ENCODE assay signal across 2 cellular contexts in genomic region chr15:25492315-25492714, GRCh38.
TF ChIP-seq lines count a peak whose summit lies in the region.

No MANE protein-coding gene starts in this region.

TF ChIP-seq in HepG2, 621 proteins besides CTCF, POLR2A, EP300 and RAD21:
- TF ChIP-seq NRL (CRISPR knock-in tag; IDR thresholded peaks at IDR 0.05; ENCODE audit: borderline replicate concordance) (no peak), MAFK (conservative IDR thresholded peaks at IDR 0.05 in 1 of 2, IDR thresholded peaks at IDR 0.05 in 1 of 2; ENCODE audit: low read length in 2 of 2) (peak; percentile 60 to 65), MAFF (IDR thresholded peaks at IDR 0.05; ENCODE audit: low read depth, low read length) (peak; percentile 34; the same call in 1 of the 2 replicates)

TF ChIP-seq in K562, 482 proteins besides CTCF, POLR2A, EP300 and RAD21:
- TF ChIP-seq ZNF316 (IDR thresholded peaks at IDR 0.05) (peak; percentile 41; the same call in 1 of the 2 replicates), HDAC3 (IDR thresholded peaks at IDR 0.05; ENCODE audit: borderline replicate concordance, partially characterized antibody) (no peak)
